13 cellular contexts compared by ENCODE assay signal in the genomic region with DNA sequence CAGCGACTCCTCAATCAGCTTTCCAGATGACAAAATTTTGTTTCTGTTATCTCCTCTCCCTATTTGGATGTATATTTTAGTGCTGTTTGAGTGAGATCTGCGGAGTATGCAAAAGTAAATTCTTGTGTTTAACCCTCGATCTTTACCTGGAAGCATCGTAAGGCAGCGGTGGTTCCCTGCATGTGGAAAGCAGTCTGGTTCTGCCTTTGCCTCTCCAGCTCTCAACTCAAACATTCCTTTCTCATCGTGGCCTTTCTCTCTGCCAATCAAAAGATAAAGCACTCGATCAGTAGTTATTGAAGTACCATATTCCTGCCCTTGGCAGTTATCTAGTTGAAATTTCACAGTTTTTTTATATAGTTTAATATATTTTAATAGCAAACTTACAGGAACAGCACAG. TPM values are rescaled to one million over a fixed set of nuclear protein-coding genes. Genes with fewer than 3 reads are reported as not detected.
A peak's percentile ranks its signal among the peaks of the same experiment; 100 is the strongest.
DNase-seq lines count a peak whose midpoint lies in the region; TF ChIP-seq lines count a peak whose summit lies in the region.
"Had no signal": no experiment of that assay in that cellular context is flagged by ENCODE, and none has a peak within 500 bp of the region (broad histone marks: within the 10 kb centered on the region; RNA-seq: fewer than 3 reads in every experiment).

No MANE protein-coding gene starts in this region.

- H3K27me3 Mint-ChIP-seq in activated CD4-positive, alpha-beta memory T cell treated with anti-CD3 and anti-CD28 coated beads, Interleukin-2, amount 10 ng/mL, durations not matched to agents 7 days and 5 days, result peaks cover 14% of the 10 kb centered on the region
- peaks cover 16% of the 10 kb centered on the region for H3K27me3 Mint-ChIP-seq in activated CD4-positive, alpha-beta memory T cell treated with anti-CD3 and anti-CD28 coated beads for 36 hours

- no peaks in the 10 kb centered on the region for H3K27me3 ChIP-seq in mesenchymal stem cell (ENCODE audit: control insufficient read depth in 1 of 2, insufficient read depth in 1 of 2, low read length in 2 of 2)
- H3K27me3 ChIP-seq in esophagus muscularis mucosa, result peaks cover 0 to 80% (median 32%) of the 10 kb centered on the region in 4 donors

- H3K9ac ChIP-seq in SK-N-MC (ENCODE audit: insufficient read length), result peak overlapping the region; percentile 87
- no peak overlapping the region for H3K9ac ChIP-seq in mesenchymal stem cell (ENCODE audit: low read length)

- no peak for TF ChIP-seq POLR2A in esophagus muscularis mucosa (IDR thresholded peaks at IDR 0.05; ENCODE audit: low read depth)

- 31% methylated on average over 5 of the region's 7 CpGs for WGBS in mesenchymal stem cell
- 60% methylated on average over 7 of the region's 7 CpGs for WGBS in esophagus muscularis mucosa

- H3K4ac ChIP-seq in mesenchymal stem cell (ENCODE audit: low read depth in 1 of 2, low read length in 2 of 2), result no peak overlapping the region

- no peak overlapping the region for H2BK120ac ChIP-seq in mesenchymal stem cell (ENCODE audit: low read depth, low read length)

- no peaks in the 10 kb centered on the region for H3K36me3 Mint-ChIP-seq in activated CD4-positive, alpha-beta memory T cell treated with anti-CD3 and anti-CD28 coated beads, Interleukin-2, amount 10 ng/mL, durations not matched to agents 7 days and 5 days (ENCODE audit: low read depth)
- H3K36me3 Mint-ChIP-seq in activated CD4-positive, alpha-beta memory T cell treated with anti-CD3 and anti-CD28 coated beads for 36 hours, result peaks cover 5% of the 10 kb centered on the region
- H3K36me3 Mint-ChIP-seq: activated naive CD4-positive, alpha-beta T cell treated with anti-CD3 and anti-CD28 coated beads, Interleukin-2, amount 50 U/mL, for 24 hours; stimulated activated memory B cell treated with anti-CD40 and anti-IgM and Interleukin-4, amounts not matched to agents 10 μg/mL and 1 μg/mL and 100 μg/mL, for 72 hours had no signal

- TF ChIP-seq CTCF in esophagus muscularis mucosa (IDR thresholded peaks at IDR 0.05) (no peak), GM10266 (IDR thresholded peaks at IDR 0.05; ENCODE audit: control insufficient read depth, insufficient read depth, low read depth, missing control alignments) (no peak)

- H4K91ac ChIP-seq in mesenchymal stem cell (ENCODE audit: low read length), result no peak overlapping the region

- H3K27ac ChIP-seq in SK-N-MC (peak overlapping the region; percentile 95), mesenchymal stem cell (ENCODE audit: low read length, poor library complexity, severe bottlenecking) (no peak overlapping the region), esophagus muscularis mucosa (replicated peaks in 1 of 4) (no peak overlapping the region)

- H3K4me1 ChIP-seq in mesenchymal stem cell (ENCODE audit: control insufficient read depth, insufficient read depth, low read depth, low read length), result peaks cover 1% of the 10 kb centered on the region
- peaks cover 7 to 11% (median 9%) of the 10 kb centered on the region in 4 donors for H3K4me1 ChIP-seq in esophagus muscularis mucosa

- POLR2A ChIA-PET in activated CD4-positive, alpha-beta memory T cell treated with anti-CD3 and anti-CD28 coated beads, Interleukin-2, amount 10 ng/mL, durations not matched to agents 7 days and 5 days (lab: Charles Lee), result interaction anchor here (0.8 to 3.9 kb wide), 5 partner anchors 9 to 50 kb away, joined by 3 to 30 read pairs (median 10); a partner anchor contains a TSS
- POLR2A ChIA-PET in activated CD4-positive, alpha-beta memory T cell treated with anti-CD3 and anti-CD28 coated beads for 36 hours (lab: Charles Lee), result interaction anchor here (2.5 kb wide), 1 partner anchor 71 kb away, joined by 8 read pairs; a partner anchor contains a TSS
- POLR2A ChIA-PET in HEK293T (lab: Yijun Ruan, JAX), result interaction anchor here (0.8 to 1.3 kb wide), 2 partner anchors 8 to 71 kb away, joined by 3 to 6 read pairs; a partner anchor contains a TSS

- H3K23ac ChIP-seq in mesenchymal stem cell (ENCODE audit: low read length in 2 of 2), result no peak overlapping the region

- no peak overlapping the region for H2BK5ac ChIP-seq in mesenchymal stem cell (ENCODE audit: low read depth, low read length, poor library complexity, severe bottlenecking)

- no peaks in the 10 kb centered on the region for H3K79me1 ChIP-seq in mesenchymal stem cell (replicated peaks; ENCODE audit: low read length, poor library complexity, severe bottlenecking)

- DNase-seq in activated CD4-positive, alpha-beta memory T cell treated with anti-CD3 and anti-CD28 coated beads, Interleukin-2, amount 10 ng/mL, durations not matched to agents 7 days and 5 days, result no peak
- no peak for DNase-seq in activated CD4-positive, alpha-beta memory T cell treated with anti-CD3 and anti-CD28 coated beads for 36 hours
- DNase-seq in HEK293T (ENCODE audit: extremely low spot score) (no peak), SK-N-MC (ENCODE audit: low read depth, low spot score) (no peak), mesenchymal stem cell (no peak), esophagus muscularis mucosa (ENCODE audit: extremely low spot score) (no peak), GM10266 (ENCODE audit: extremely low spot score) (no peak), NCI-H1048 (lab: John Stamatoyannopoulos, UW) (no peak)
- DNase-seq: activated CD4-positive, CD25-positive, alpha-beta regulatory T cell treated with anti-CD3 and anti-CD28 coated beads, Interleukin-2, amount 50 U/mL, for 72 hours; mucosa of descending colon; stimulated activated CD4-positive, alpha-beta T cell treated with anti-CD3 and anti-CD28 coated beads, Interleukin-2, amount 100 ng/mL, for 24 hours had no signal

- peaks cover 31% of the 10 kb centered on the region for H3K4me1 Mint-ChIP-seq in activated CD4-positive, alpha-beta memory T cell treated with anti-CD3 and anti-CD28 coated beads, Interleukin-2, amount 10 ng/mL, durations not matched to agents 7 days and 5 days
- peaks cover 14% of the 10 kb centered on the region for H3K4me1 Mint-ChIP-seq in activated CD4-positive, alpha-beta memory T cell treated with anti-CD3 and anti-CD28 coated beads for 36 hours (ENCODE audit: low read depth)

- no peak for TF ChIP-seq EP300 in esophagus muscularis mucosa (IDR thresholded peaks at IDR 0.05)

- CTCF ChIA-PET in activated CD4-positive, alpha-beta memory T cell treated with anti-CD3 and anti-CD28 coated beads, Interleukin-2, amount 10 ng/mL, durations not matched to agents 7 days and 5 days (lab: Charles Lee), result no interaction called here
- CTCF ChIA-PET in activated CD4-positive, alpha-beta memory T cell treated with anti-CD3 and anti-CD28 coated beads for 36 hours (lab: Charles Lee), result interaction anchor here (0.6 kb wide), 1 partner anchor 1452 kb away, joined by 3 read pairs; no protein-coding TSS in a partner anchor
- CTCF ChIA-PET in HEK293T (lab: Yijun Ruan, JAX), result interaction anchor here (1.2 to 2.0 kb wide), 2 partner anchors 251 to 274 kb away, joined by 3 to 5 read pairs; no protein-coding TSS in a partner anchor

- peak overlapping the region; percentile 86 for H4K8ac ChIP-seq in mesenchymal stem cell (ENCODE audit: low read length)

- no peak overlapping the region for H2BK15ac ChIP-seq in mesenchymal stem cell (ENCODE audit: low read depth, poor library complexity, severe bottlenecking)

- intact Hi-C loops in activated CD4-positive, alpha-beta memory T cell treated with anti-CD3 and anti-CD28 coated beads for 36 hours (cut with micrococcal nuclease), result loop anchor here (5.0 to 10.0 kb wide), 2 partner anchors 139 to 1154 kb away; a partner anchor contains a TSS
- intact Hi-C loops in esophagus muscularis mucosa (cut with DNase I), result no loop called here

- no peak overlapping the region for H2AFZ ChIP-seq in mesenchymal stem cell (ENCODE audit: low read depth, low read length)

- no peaks in the 10 kb centered on the region for H3K9me3 Mint-ChIP-seq in activated CD4-positive, alpha-beta memory T cell treated with anti-CD3 and anti-CD28 coated beads, Interleukin-2, amount 10 ng/mL, durations not matched to agents 7 days and 5 days
- H3K9me3 Mint-ChIP-seq in activated CD4-positive, alpha-beta memory T cell treated with anti-CD3 and anti-CD28 coated beads for 36 hours, result peaks cover 2% of the 10 kb centered on the region
- H3K9me3 Mint-ChIP-seq: activated naive CD4-positive, alpha-beta T cell treated with anti-CD3 and anti-CD28 coated beads, Interleukin-2, amount 50 U/mL, for 24 hours had no signal

- H2AK5ac ChIP-seq in mesenchymal stem cell (ENCODE audit: low read length, severe bottlenecking), result no peak overlapping the region

- peak overlapping the region; percentile 96 for H3K4me3 ChIP-seq in SK-N-MC
- peak overlapping the region in 1 of 2 experiments; percentile 79 for H3K4me3 ChIP-seq in mesenchymal stem cell (ENCODE audit: insufficient read depth in 1 of 2, low read depth in 1 of 2, low read length in 2 of 2)
- H3K4me3 ChIP-seq in esophagus muscularis mucosa, result no peak overlapping the region
- H3K4me3 ChIP-seq: mucosa of descending colon had no signal

- H3K14ac ChIP-seq in mesenchymal stem cell (ENCODE audit: low read length in 2 of 2), result no peak overlapping the region

- no peak overlapping the region for H3K4me2 ChIP-seq in mesenchymal stem cell (ENCODE audit: low read length, poor library complexity, severe bottlenecking)

- H3K9me3 ChIP-seq in SK-N-MC (ENCODE audit: low read depth, low read length) (no peaks in the 10 kb centered on the region), mesenchymal stem cell (ENCODE audit: control insufficient read depth, low read length) (no peaks in the 10 kb centered on the region), esophagus muscularis mucosa (no peaks in the 10 kb centered on the region)
- H3K9me3 ChIP-seq: mucosa of descending colon had no signal

- H2BK12ac ChIP-seq in mesenchymal stem cell (ENCODE audit: low read length in 2 of 2), result no peak overlapping the region

- no peaks in the 10 kb centered on the region for H3K36me3 ChIP-seq in SK-N-MC (ENCODE audit: insufficient read depth, low read length)
- no peaks in the 10 kb centered on the region for H3K36me3 ChIP-seq in mesenchymal stem cell (ENCODE audit: control insufficient read depth in 1 of 2, insufficient read depth in 2 of 2, low read depth in 1 of 2, low read length in 2 of 2)
- H3K36me3 ChIP-seq in esophagus muscularis mucosa, result no peaks in the 10 kb centered on the region

- H3K18ac ChIP-seq in mesenchymal stem cell (ENCODE audit: low read depth in 1 of 2, low read length in 2 of 2), result no peak overlapping the region

- H3K4me3 Mint-ChIP-seq in activated CD4-positive, alpha-beta memory T cell treated with anti-CD3 and anti-CD28 coated beads, Interleukin-2, amount 10 ng/mL, durations not matched to agents 7 days and 5 days, result peak overlapping the region; percentile 19
- H3K4me3 Mint-ChIP-seq in activated CD4-positive, alpha-beta memory T cell treated with anti-CD3 and anti-CD28 coated beads for 36 hours, result no peak overlapping the region

- no peak overlapping the region for H3K27ac Mint-ChIP-seq in activated CD4-positive, alpha-beta memory T cell treated with anti-CD3 and anti-CD28 coated beads, Interleukin-2, amount 10 ng/mL, durations not matched to agents 7 days and 5 days
- H3K27ac Mint-ChIP-seq in activated CD4-positive, alpha-beta memory T cell treated with anti-CD3 and anti-CD28 coated beads for 36 hours, result no peak overlapping the region
- H3K27ac Mint-ChIP-seq: stimulated activated memory B cell treated with anti-CD40 and anti-IgM and Interleukin-4, amounts not matched to agents 10 μg/mL and 1 μg/mL and 100 μg/mL, for 72 hours had no signal

RNA-seq across cellular contexts. Expression of a gene that starts 44.0 kb away (rescaled TPM):
- total RNA-seq in activated CD4-positive, alpha-beta memory T cell treated with anti-CD3 and anti-CD28 coated beads, Interleukin-2, amount 10 ng/mL, durations not matched to agents 7 days and 5 days, result 100 to 1,000 TPM; 120 to 130 TPM
- total RNA-seq in activated CD4-positive, alpha-beta memory T cell treated with anti-CD3 and anti-CD28 coated beads for 36 hours, result 10 to 100 TPM; 59.5 to 64.8 TPM
- polyA plus RNA-seq in mesenchymal stem cell (2013, experiment 1 of 2), result 31.1 TPM
- polyA plus RNA-seq in mesenchymal stem cell (2013, experiment 2 of 2), result 32.3 TPM
- 10 to 100 TPM in 2 of 4 donors, 1 to 10 TPM in 2; 6.6 to 14.1 (median 11.2) TPM for total RNA-seq in esophagus muscularis mucosa

Comparison
In these comparisons a context has a peak if more than half of its experiments do, and no peak if none do; other contexts are left out.
1. RNA of a gene that starts 44.0 kb away (total RNA-seq): 120 to 130 TPM in activated CD4-positive, alpha-beta memory T cell treated with anti-CD3 and anti-CD28 coated beads, Interleukin-2, amount 10 ng/mL, durations not matched to agents 7 days and 5 days and 59.5 to 64.8 TPM in activated CD4-positive, alpha-beta memory T cell treated with anti-CD3 and anti-CD28 coated beads for 36 hours; 6.6 to 14.1 TPM in esophagus muscularis mucosa; every median in the first group is over 4 times any median in the second.